13 cellular contexts compared by ENCODE assay signal in the genomic region with DNA sequence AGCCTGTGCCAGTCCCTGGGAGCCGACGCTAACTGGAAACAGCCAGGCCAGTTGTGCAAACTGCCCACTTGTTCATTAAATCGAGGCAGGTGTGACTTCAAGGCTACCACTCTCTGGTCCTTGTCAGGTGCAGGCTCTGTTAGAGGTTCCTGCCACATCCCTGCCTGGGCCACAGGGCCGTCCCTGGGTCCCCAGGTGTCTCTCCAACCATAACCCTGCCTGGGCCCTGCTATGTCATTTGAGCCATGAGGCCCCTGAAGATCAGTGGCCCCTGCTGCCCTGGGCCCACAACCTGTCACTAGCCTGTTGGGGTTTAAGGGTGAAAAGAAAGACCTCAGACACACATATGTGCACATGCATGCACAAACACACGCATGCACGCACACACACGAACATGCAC.
DNase-seq lines count a peak whose midpoint lies in the region; ATAC-seq and TF ChIP-seq lines count a peak whose summit lies in the region.
"Had no signal": no experiment of that assay in that cellular context is flagged by ENCODE, and none has a peak within 500 bp of the region (broad histone marks: within the 10 kb centered on the region; RNA-seq: fewer than 3 reads in every experiment).

No MANE protein-coding gene starts in this region.

- H4K20me1 ChIP-seq in GM23248 (ENCODE audit: insufficient read depth) (no peaks in the 10 kb centered on the region), SU-DHL-6 (ENCODE audit: low read depth, low read length) (no peaks in the 10 kb centered on the region)

- no peak for ATAC-seq in lower lobe of right lung
- no peak for ATAC-seq in GM18517 (IDR thresholded peaks at IDR 0.05; ENCODE audit: unreplicated experiment)
- no peak for ATAC-seq in GM18867 (IDR thresholded peaks at IDR 0.05; ENCODE audit: unreplicated experiment)

- 72% methylated on average over 7 of the region's 7 CpGs for whole genome bisulfite sequencing in GM23248 (ENCODE audit: low coverage in 1 of 2, low lambda C conversion rate in 2 of 2, missing lambda C conversion rate in 2 of 2), 2 experiments
- 82 to 88% methylated on average over 7 of the region's 7 CpGs for WGBS in sigmoid colon, 2 donors

- 0 out of 2 replicates have a peak, but pooled peaks cover 8% of the 10 kb centered on the region for H3K4me1 ChIP-seq in GM23248 (ENCODE audit: insufficient read depth)
- peaks cover 19% of the 10 kb centered on the region for H3K4me1 ChIP-seq in lower lobe of right lung
- H3K4me1 ChIP-seq in sigmoid colon = peaks cover 0 to 52% (median 28%) of the 10 kb centered on the region in 4 donors
- H3K4me1 ChIP-seq: BE2C had no signal

- H3K4me3 ChIP-seq in GM23248 (no peak overlapping the region), SU-DHL-6 (ENCODE audit: insufficient read depth, low read length, poor library complexity, severe bottlenecking) (no peak overlapping the region), lower lobe of right lung (no peak overlapping the region), sigmoid colon (no peak overlapping the region)

- intact Hi-C loops in lower lobe of right lung (cut with DNase I) = no loop called here
- intact Hi-C loops in sigmoid colon (cut with DNase I) = loop anchor here (2.0 to 10.0 kb wide), 3 partner anchors 74 to 700 kb away; no protein-coding TSS in a partner anchor

- H3K79me2 ChIP-seq in GM23248 (ENCODE audit: insufficient read depth) (no peaks in the 10 kb centered on the region), SU-DHL-6 (ENCODE audit: insufficient read depth, low read length) (no peaks in the 10 kb centered on the region)

- H3K9me3 ChIP-seq in GM23248 (ENCODE audit: low read depth) (no peaks in the 10 kb centered on the region), SU-DHL-6 (ENCODE audit: insufficient read depth, low read length) (no peaks in the 10 kb centered on the region), lower lobe of right lung (no peaks in the 10 kb centered on the region), sigmoid colon (no peaks in the 10 kb centered on the region)
- H3K9me3 ChIP-seq: BE2C, stomach had no signal

- H3K9me2 ChIP-seq in GM23248 (ENCODE audit: insufficient read depth) (no peaks in the 10 kb centered on the region), SU-DHL-6 (replicated peaks; ENCODE audit: insufficient read depth, low read length) (no peaks in the 10 kb centered on the region)

- H2AFZ ChIP-seq in GM23248 = peak overlapping the region; percentile 93; the same call in 1 of the 2 replicates
- peak overlapping the region; percentile 54 for H2AFZ ChIP-seq in SU-DHL-6 (ENCODE audit: low read depth, low read length, severe bottlenecking)

- no peak for TF ChIP-seq POLR2A in sigmoid colon (IDR thresholded peaks at IDR 0.05)

- no peaks in the 10 kb centered on the region for H3F3A ChIP-seq in GM23248 (ENCODE audit: insufficient read depth)
- no peaks in the 10 kb centered on the region for H3F3A ChIP-seq in SU-DHL-6 (ENCODE audit: insufficient read depth)

- H3K4me2 ChIP-seq in GM23248 (ENCODE audit: unreplicated experiment) = peak overlapping the region; percentile 92
- H3K4me2 ChIP-seq in SU-DHL-6 (ENCODE audit: low read depth, low read length, poor library complexity, severe bottlenecking) = peak overlapping the region; percentile 55

- in situ Hi-C loops in GM23248 (cut with MboI) = no loop called here

- TF ChIP-seq CTCF in SU-DHL-6 (IDR thresholded peaks at IDR 0.05; ENCODE audit: insufficient read depth, low read length, poor library complexity, severe bottlenecking) (no peak), lower lobe of right lung (IDR thresholded peaks at IDR 0.05) (no peak), sigmoid colon (IDR thresholded peaks at IDR 0.05) (no peak)

- no peak overlapping the region for H3K27ac ChIP-seq in GM23248
- H3K27ac ChIP-seq in SU-DHL-6 (ENCODE audit: low read depth, low read length) = no peak overlapping the region
- peak overlapping the region; percentile 89 for H3K27ac ChIP-seq in lower lobe of right lung
- H3K27ac ChIP-seq in sigmoid colon = peak overlapping the region; percentile 86 to 95 (median 92)
- H3K27ac ChIP-seq: epithelial cell of prostate had no signal

- no peak for DNase-seq in GM23248
- no peak for DNase-seq in lower lobe of right lung
- no peak for DNase-seq in sigmoid colon
- DNase-seq in DMS 273 treated with DMSO at 0.1 percent for 48 hours (lab: John Stamatoyannopoulos, UW) = no peak
- no peak for DNase-seq in stimulated activated CD4-positive, alpha-beta T cell treated with anti-CD3 and anti-CD28 coated beads, Interleukin-15, amount 100 ng/mL, for 24 hours
- DNase-seq: DMS79 treated with DMSO at 0.1 percent for 48 hours, NCI-H1436 treated with DMSO at 0.1 percent for 48 hours had no signal

- H3K27me3 ChIP-seq in GM23248 (replicated peaks; ENCODE audit: insufficient read depth) (no peaks in the 10 kb centered on the region), SU-DHL-6 (ENCODE audit: low read length) (no peaks in the 10 kb centered on the region), lower lobe of right lung (ENCODE audit: low read depth) (no peaks in the 10 kb centered on the region), sigmoid colon (no peaks in the 10 kb centered on the region)
- H3K27me3 ChIP-seq: BE2C had no signal

- no peak overlapping the region for H3K9ac ChIP-seq in GM23248
- peak overlapping the region; percentile 19; the same call in 1 of the 2 replicates for H3K9ac ChIP-seq in SU-DHL-6 (ENCODE audit: low read length)

- TF ChIP-seq EP300 in sigmoid colon (IDR thresholded peaks at IDR 0.05) = no peak

- H3K36me3 ChIP-seq in GM23248 (ENCODE audit: low read depth) = no peaks in the 10 kb centered on the region
- H3K36me3 ChIP-seq in SU-DHL-6 (ENCODE audit: low read length) = 0 out of 2 replicates have a peak, but pooled peaks cover 3% of the 10 kb centered on the region
- H3K36me3 ChIP-seq in lower lobe of right lung = no peaks in the 10 kb centered on the region
- H3K36me3 ChIP-seq in sigmoid colon = no peaks in the 10 kb centered on the region
- H3K36me3 ChIP-seq: BE2C, stomach had no signal

Comparison
In these comparisons a context has a peak if more than half of its experiments do, and no peak if none do; other contexts are left out.
1. H3K27ac ChIP-seq: peak in lower lobe of right lung (single experiment) and sigmoid colon (4 of 4); none in GM23248 (single experiment) and SU-DHL-6 (single experiment).